Comparison of ENCODE assay signal across 35 cellular contexts in genomic region chr14:94037954-94038353, GRCh38. TPM values are rescaled to one million over a fixed set of nuclear protein-coding genes. Genes with fewer than 3 reads are reported as not detected.
"Had no signal": no experiment of that assay in that cellular context is flagged by ENCODE, and none has a peak within 500 bp of the region (broad histone marks: within the 10 kb centered on the region; RNA-seq: fewer than 3 reads in every experiment).

No MANE protein-coding gene starts in this region.

- H3K9me3 ChIP-seq: adrenal gland, body of pancreas, breast epithelium had no signal

- H3K4me3 ChIP-seq: adrenal gland, body of pancreas, breast epithelium had no signal

- H3K27me3 ChIP-seq: adrenal gland, body of pancreas, brain microvascular endothelial cell, breast epithelium had no signal

- H3K36me3 ChIP-seq: adrenal gland, brain microvascular endothelial cell, breast epithelium had no signal

- DNase-seq: activated B cell treated with CpG ODN at 0.5 μM for 24 hours; activated CD4-positive, alpha-beta memory T cell treated with anti-CD3 and anti-CD28 coated beads for 36 hours; activated CD4-positive, alpha-beta T cell treated with anti-CD3 and anti-CD28 coated beads for 4 hours; activated CD4-positive, alpha-beta T cell treated with anti-CD3 and anti-CD28 coated beads, Interleukin-2, amount 10 ng/mL, durations not matched to agents 24 days and 14 days; activated CD4-positive, alpha-beta T cell treated with anti-CD3 and anti-CD28 coated beads, Interleukin-2, amount 50 U/mL, for 1 hour; activated CD4-positive, alpha-beta T cell treated with anti-CD3 and anti-CD28 coated beads, Interleukin-2, amount 50 U/mL, for 4 hours; activated CD4-positive, CD25-positive, alpha-beta regulatory T cell treated with anti-CD3 and anti-CD28 coated beads, Interleukin-2, amount 50 U/mL, for 72 hours; activated CD8-positive, alpha-beta memory T cell treated with anti-CD3 and anti-CD28 coated beads, Interleukin-2, amount 50 U/mL, for 4 hours; activated CD8-positive, alpha-beta T cell treated with anti-CD3 and anti-CD28 coated beads for 36 hours; activated effector memory CD4-positive, alpha-beta T cell treated with anti-CD3 and anti-CD28 coated beads, Interleukin-2, amount 50 U/mL, for 16 hours; activated gamma-delta T cell treated with Interleukin-2 at 50 U/mL for 16 hours; activated naive CD4-positive, alpha-beta T cell; activated naive CD4-positive, alpha-beta T cell treated with anti-CD3 and anti-CD28 coated beads for 36 hours; activated naive CD4-positive, alpha-beta T cell treated with anti-CD3 and anti-CD28 coated beads, Interleukin-2, amount 50 U/mL, for 16 hours; activated naive CD8-positive, alpha-beta T cell treated with anti-CD3 and anti-CD28 coated beads for 36 hours; activated T-cell treated with anti-CD3 and anti-CD28 coated beads for 4 hours; activated T-cell treated with anti-CD3 and anti-CD28 coated beads, Interleukin-2, amount 50 U/mL, for 1 hour; activated T-cell treated with anti-CD3 and anti-CD28 coated beads, Interleukin-2, amount 50 U/mL, for 4 hours; activated T-cell treated with anti-CD3 and anti-CD28 coated beads, Interleukin-2, amount 50 U/mL, for 72 hours; adrenal gland; amniotic stem cell; body of pancreas; brain microvascular endothelial cell; central memory CD4-positive, alpha-beta T cell; T-helper 1 cell; T-helper 2 cell; T-helper 9 cell had no signal

- H3K4me1 ChIP-seq: body of pancreas, breast epithelium had no signal

- H3K27ac ChIP-seq: adrenal gland, body of pancreas, brain microvascular endothelial cell, breast epithelium, VCaP had no signal

- ATAC-seq: activated CD8-positive, alpha-beta T cell treated with anti-CD3 and anti-CD28 coated beads for 36 hours; activated naive CD4-positive, alpha-beta T cell treated with anti-CD3 and anti-CD28 coated beads, Interleukin-2, amount 50 U/mL, for 72 hours; activated T-cell treated with anti-CD3 and anti-CD28 coated beads, Interleukin-2, amount 50 U/mL, for 4 hours; activated T-cell treated with anti-CD3 and anti-CD28 coated beads, Interleukin-2, amount 50 U/mL, for 72 hours; activated T-helper 17 cell treated with anti-CD3 and anti-CD28 coated beads, Interleukin-2, amount 50 U/mL, for 72 hours; body of pancreas had no signal

RNA-seq across cellular contexts. Expression of gene OTUB2, which starts 11.8 kb away (rescaled TPM):
- total RNA-seq: activated B cell treated with CpG ODN at 0.5 μM for 24 hours had no signal
- polyA plus RNA-seq: aorta had no signal

RNA-seq across cellular contexts. Expression of gene CCDC197, which starts 40.9 kb away (rescaled TPM):
- total RNA-seq: activated B cell treated with CpG ODN at 0.5 μM for 24 hours; activated CD4-positive, alpha-beta T cell treated with anti-CD3 and anti-CD28 coated beads, Interleukin-2, amount 10 ng/mL, durations not matched to agents 24 days and 14 days; activated CD8-positive, alpha-beta memory T cell treated with anti-CD3 and anti-CD28 coated beads for 36 hours; activated CD8-positive, alpha-beta T cell treated with anti-CD3 and anti-CD28 coated beads for 36 hours; activated naive CD4-positive, alpha-beta T cell treated with anti-CD3 and anti-CD28 coated beads for 36 hours; activated naive CD8-positive, alpha-beta T cell treated with anti-CD3 and anti-CD28 coated beads for 36 hours; adrenal gland; astrocyte; body of pancreas; breast epithelium; cerebellum had no signal
- polyA plus RNA-seq: adrenal gland, aorta had no signal
